Comparison of ENCODE assay signal across 10 cellular contexts in the genomic region with DNA sequence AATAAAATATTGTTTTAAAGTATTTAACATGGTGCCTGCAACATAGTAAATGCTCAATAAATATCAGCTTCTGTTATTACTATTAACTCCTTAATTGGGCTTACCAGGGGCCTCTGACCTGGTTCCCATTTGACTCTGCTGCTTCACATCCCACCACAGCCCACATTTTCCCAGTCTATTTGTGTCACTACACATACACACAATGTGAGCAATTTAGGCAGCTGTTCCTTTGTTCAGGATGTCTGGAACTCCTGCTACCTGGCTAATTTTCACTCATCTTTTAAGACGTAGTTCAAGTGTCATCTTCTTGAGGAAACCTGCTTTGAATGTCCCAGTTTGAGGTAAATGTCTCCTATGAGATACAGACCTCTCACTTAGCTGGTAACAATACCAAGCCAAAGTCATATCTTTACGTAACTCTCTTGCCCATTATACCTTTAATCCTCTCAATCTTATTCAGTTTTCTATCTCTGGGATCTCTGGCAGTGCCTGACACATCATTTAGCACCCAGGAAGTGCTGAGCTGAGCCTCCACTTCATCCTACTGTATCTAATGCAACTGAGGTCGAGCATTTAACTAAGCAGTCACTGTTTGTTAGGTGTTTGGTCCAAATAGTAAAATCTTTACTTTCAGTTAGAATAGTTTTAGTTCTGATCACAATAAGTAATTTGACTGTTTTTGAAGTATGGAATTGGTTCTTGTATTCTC. TPM values are rescaled to one million over a fixed set of nuclear protein-coding genes. Genes with fewer than 3 reads are reported as not detected.
DNase-seq lines count a peak whose midpoint lies in the region; ATAC-seq and TF ChIP-seq lines count a peak whose summit lies in the region.
"Had no signal": no experiment of that assay in that cellular context is flagged by ENCODE, and none has a peak within 500 bp of the region (broad histone marks: within the 10 kb centered on the region; RNA-seq: fewer than 3 reads in every experiment).

No MANE protein-coding gene starts in this region.

- POLR2A ChIA-PET in T-cell (lab: Charles Lee): interaction anchor here (0.6 to 1.8 kb wide), 3 partner anchors 9 to 45 kb away, joined by 3 to 4 read pairs (median 3); no protein-coding TSS in a partner anchor

- DNase-seq in activated CD4-positive, alpha-beta T cell treated with anti-CD3 and anti-CD28 coated beads, Interleukin-2, amount 10 ng/mL, durations not matched to agents 24 days and 14 days: peak; percentile 66
- no peak for DNase-seq in activated CD4-positive, alpha-beta T cell treated with anti-CD3 and anti-CD28 coated beads, Interleukin-2, amount 50 U/mL, for 1 hour
- no peak for DNase-seq in T-cell
- DNase-seq in fibroblast of pulmonary artery (ENCODE audit: low read depth): no peak
- DNase-seq in stimulated activated effector memory CD8-positive, alpha-beta T cell treated with anti-CD3 and anti-CD28 coated beads, Interleukin-12 subunit alpha, Interleukin-12 subunit beta, amount 100 ng/mL, for 72 hours (ENCODE audit: low spot score in 2 of 2): no peak
- no peak for DNase-seq in ureter (ENCODE audit: low spot score)
- DNase-seq: head of caudate nucleus had no signal

- ATAC-seq in T-cell (replicated peaks in 1 of 4) (peak in 1 of 4 experiments; percentile 14), HG03442 (IDR thresholded peaks at IDR 0.05; ENCODE audit: unreplicated experiment) (no peak), GM18520 (IDR thresholded peaks at IDR 0.05; ENCODE audit: unreplicated experiment) (no peak)
- peak; percentile 49 for ATAC-seq in stimulated activated effector memory CD8-positive, alpha-beta T cell treated with anti-CD3 and anti-CD28 coated beads, Interleukin-12 subunit alpha, Interleukin-12 subunit beta, amount 100 ng/mL, for 72 hours

- peaks cover 32% of the 10 kb centered on the region for H3K36me3 Mint-ChIP-seq in activated CD4-positive, alpha-beta T cell treated with anti-CD3 and anti-CD28 coated beads, Interleukin-2, amount 10 ng/mL, durations not matched to agents 24 days and 14 days (ENCODE audit: low read depth)
- H3K36me3 Mint-ChIP-seq in T-cell: peaks cover 15% of the 10 kb centered on the region
- peaks cover 96% of the 10 kb centered on the region for H3K36me3 Mint-ChIP-seq in stimulated activated effector memory CD8-positive, alpha-beta T cell treated with anti-CD3 and anti-CD28 coated beads, Interleukin-12 subunit alpha, Interleukin-12 subunit beta, amount 100 ng/mL, for 72 hours

- H3K9me3 Mint-ChIP-seq in activated CD4-positive, alpha-beta T cell treated with anti-CD3 and anti-CD28 coated beads, Interleukin-2, amount 10 ng/mL, durations not matched to agents 24 days and 14 days: no peaks in the 10 kb centered on the region
- no peaks in the 10 kb centered on the region for H3K9me3 Mint-ChIP-seq in T-cell
- no peaks in the 10 kb centered on the region for H3K9me3 Mint-ChIP-seq in stimulated activated effector memory CD8-positive, alpha-beta T cell treated with anti-CD3 and anti-CD28 coated beads, Interleukin-12 subunit alpha, Interleukin-12 subunit beta, amount 100 ng/mL, for 72 hours

- H3K4me1 Mint-ChIP-seq in activated CD4-positive, alpha-beta T cell treated with anti-CD3 and anti-CD28 coated beads, Interleukin-2, amount 10 ng/mL, durations not matched to agents 24 days and 14 days: peaks cover 63% of the 10 kb centered on the region
- peaks cover 62 to 72% (median 69%) of the 10 kb centered on the region in 3 donors for H3K4me1 Mint-ChIP-seq in T-cell
- peaks cover 68% of the 10 kb centered on the region for H3K4me1 Mint-ChIP-seq in stimulated activated effector memory CD8-positive, alpha-beta T cell treated with anti-CD3 and anti-CD28 coated beads, Interleukin-12 subunit alpha, Interleukin-12 subunit beta, amount 100 ng/mL, for 72 hours

- intact Hi-C loops in activated CD4-positive, alpha-beta T cell treated with anti-CD3 and anti-CD28 coated beads, Interleukin-2, amount 10 ng/mL, durations not matched to agents 24 days and 14 days (cut with micrococcal nuclease): loop anchor here (1.0 to 10.0 kb wide), 4 partner anchors 20 to 921 kb away; a partner anchor contains a TSS

- peak overlapping the region; percentile 82 for H3K4me3 ChIP-seq in fibroblast of pulmonary artery (replicated peaks; ENCODE audit: low read depth, low read length)
- H3K4me3 ChIP-seq: SK-N-MC had no signal

- peak overlapping the region; percentile 90 for H3K4me3 Mint-ChIP-seq in activated CD4-positive, alpha-beta T cell treated with anti-CD3 and anti-CD28 coated beads, Interleukin-2, amount 10 ng/mL, durations not matched to agents 24 days and 14 days
- peak overlapping the region; percentile 96 to 99 (median 97) for H3K4me3 Mint-ChIP-seq in T-cell
- H3K4me3 Mint-ChIP-seq in stimulated activated effector memory CD8-positive, alpha-beta T cell treated with anti-CD3 and anti-CD28 coated beads, Interleukin-12 subunit alpha, Interleukin-12 subunit beta, amount 100 ng/mL, for 72 hours: peak overlapping the region; percentile 82

- CTCF ChIA-PET in T-cell (lab: Charles Lee): interaction anchor here (0.5 to 1.2 kb wide), 5 partner anchors 10 to 281 kb away, joined by 3 read pairs; no protein-coding TSS in a partner anchor

- no peak for TF ChIP-seq CTCF in fibroblast of pulmonary artery (IDR thresholded peaks at IDR 0.05; ENCODE audit: low read length, missing control alignments)

- H3K27ac Mint-ChIP-seq in activated CD4-positive, alpha-beta T cell treated with anti-CD3 and anti-CD28 coated beads, Interleukin-2, amount 10 ng/mL, durations not matched to agents 24 days and 14 days: peak overlapping the region; percentile 86
- peak overlapping the region; percentile 91 to 92 for H3K27ac Mint-ChIP-seq in T-cell
- H3K27ac Mint-ChIP-seq in stimulated activated effector memory CD8-positive, alpha-beta T cell treated with anti-CD3 and anti-CD28 coated beads, Interleukin-12 subunit alpha, Interleukin-12 subunit beta, amount 100 ng/mL, for 72 hours: peak overlapping the region; percentile 89

- H3K27me3 Mint-ChIP-seq in activated CD4-positive, alpha-beta T cell treated with anti-CD3 and anti-CD28 coated beads, Interleukin-2, amount 10 ng/mL, durations not matched to agents 24 days and 14 days: no peaks in the 10 kb centered on the region
- no peaks in the 10 kb centered on the region for H3K27me3 Mint-ChIP-seq in T-cell

RNA-seq across cellular contexts. Expression of a gene that starts 4.5 kb away (rescaled TPM):
- 45.3 and 47.6 TPM in 2 replicates for total RNA-seq in activated CD4-positive, alpha-beta T cell treated with anti-CD3 and anti-CD28 coated beads, Interleukin-2, amount 10 ng/mL, durations not matched to agents 24 days and 14 days
- 100 to 1,000 TPM; 114 to 145 (median 127) TPM for total RNA-seq in T-cell
- total RNA-seq in ureter: 177 TPM
